In genomic region chr20:47350691-47351545, GRCh38 we compare ENCODE assay signal across 1 cellular context.
A peak's percentile ranks its signal among the peaks of the same experiment; 100 is the strongest.
TF ChIP-seq lines count a peak whose summit lies in the region.

No MANE protein-coding gene starts in this region.

TF ChIP-seq in K562, 482 proteins besides CTCF, POLR2A, EP300 and RAD21 (continued from another document and continues in another):
- TF ChIP-seq ZBTB11 (CRISPR knock-in tag; IDR thresholded peaks at IDR 0.05): peak in 1 of 3 experiments; percentile 53; a peak in 2 of 6 replicates
- TF ChIP-seq POLR3A (IDR thresholded peaks at IDR 0.05; ENCODE audit: borderline replicate concordance, extremely low read depth, insufficient read depth, insufficient read length): no peak
- TF ChIP-seq GABPB2 (CRISPR knock-in tag; conservative IDR thresholded peaks at IDR 0.05): no peak
- 0 out of 2 replicates have a peak, but pooled peaks have one; percentile 7 for TF ChIP-seq MTA2 (IDR thresholded peaks at IDR 0.05; ENCODE audit: low read depth)
- no peak for TF ChIP-seq DMBX1 (CRISPR knock-in tag; IDR thresholded peaks at IDR 0.05; ENCODE audit: borderline replicate concordance)
- TF ChIP-seq GTF2A2 (tag; IDR thresholded peaks at IDR 0.05): no peak
- TF ChIP-seq NCOA4 (IDR thresholded peaks at IDR 0.05; ENCODE audit: partially characterized antibody): no peak
- TF ChIP-seq SETDB1 (IDR thresholded peaks at IDR 0.05; ENCODE audit: low read length): no peak
- 0 out of 2 replicates have a peak, but pooled peaks have one; percentile 16 for TF ChIP-seq ZBTB40 (IDR thresholded peaks at IDR 0.05)
- no peak for TF ChIP-seq ZBTB40 (CRISPR knock-in tag; IDR thresholded peaks at IDR 0.05)
- no peak for TF ChIP-seq ZMIZ1 (IDR thresholded peaks at IDR 0.05; ENCODE audit: low read depth in 2 of 2, low read length in 2 of 2)
- no peak for TF ChIP-seq ZNF695 (CRISPR knock-in tag; IDR thresholded peaks at IDR 0.05)
- TF ChIP-seq MEIS2 (IDR thresholded peaks at IDR 0.05; ENCODE audit: partially characterized antibody): no peak
- peak; percentile 50; the same call in 1 of the 2 replicates for TF ChIP-seq HOMEZ (CRISPR knock-in tag; IDR thresholded peaks at IDR 0.05)
- no peak for TF ChIP-seq ZFP30 (CRISPR knock-in tag; IDR thresholded peaks at IDR 0.05; ENCODE audit: borderline replicate concordance)
- peak; percentile 23; the same call in 1 of the 2 replicates for TF ChIP-seq ELF4 (CRISPR knock-in tag; IDR thresholded peaks at IDR 0.05)
- TF ChIP-seq HLTF (IDR thresholded peaks at IDR 0.05): 0 out of 2 replicates have a peak, but pooled peaks have one; percentile 37
- no peak for TF ChIP-seq ZNF766 (CRISPR knock-in tag; conservative IDR thresholded peaks at IDR 0.05)
- no peak for TF ChIP-seq NCOR1 (IDR thresholded peaks at IDR 0.05)
- no peak for TF ChIP-seq DACH1 (IDR thresholded peaks at IDR 0.05; ENCODE audit: partially characterized antibody)
- TF ChIP-seq JUND (IDR thresholded peaks at IDR 0.05; ENCODE audit: borderline replicate concordance, low read depth, low read length): no peak
- 0 out of 3 replicates have a peak, but pooled peaks have one; percentile 5 for TF ChIP-seq JUND (tag; IDR thresholded peaks at IDR 0.05; ENCODE audit: borderline replicate concordance, low read depth, low read length)
- no peak for TF ChIP-seq ZC3H8 (IDR thresholded peaks at IDR 0.05)
- TF ChIP-seq HCFC1 (IDR thresholded peaks at IDR 0.05; ENCODE audit: low read depth, low read length): no peak
- TF ChIP-seq MLLT1 (IDR thresholded peaks at IDR 0.05): peak; percentile 83 to 92
- TF ChIP-seq ZNF217 (CRISPR knock-in tag; IDR thresholded peaks at IDR 0.05): no peak
- no peak for TF ChIP-seq ZNF511 (CRISPR knock-in tag; IDR thresholded peaks at IDR 0.05)
- no peak for TF ChIP-seq ZNF655 (CRISPR knock-in tag; IDR thresholded peaks at IDR 0.05)
- 0 out of 2 replicates have a peak, but pooled peaks have one; percentile 48 for TF ChIP-seq ZNF174 (CRISPR knock-in tag; IDR thresholded peaks at IDR 0.05)
- no peak for TF ChIP-seq PRPF4 (IDR thresholded peaks at IDR 0.05; ENCODE audit: insufficient read depth, low read depth, low read length, poor library complexity, severe bottlenecking)
- no peak for TF ChIP-seq ETV6 (IDR thresholded peaks at IDR 0.05; ENCODE audit: borderline replicate concordance in 1 of 2, low read depth in 2 of 2, low read length in 1 of 2)
- no peak for TF ChIP-seq ETV6 (CRISPR knock-in tag; IDR thresholded peaks at IDR 0.05; ENCODE audit: borderline replicate concordance)
- 0 out of 2 replicates have a peak, but pooled peaks have one; percentile 12 for TF ChIP-seq RFX7 (CRISPR knock-in tag; IDR thresholded peaks at IDR 0.05)
- TF ChIP-seq ZNF134 (CRISPR knock-in tag; conservative IDR thresholded peaks at IDR 0.05): peak; percentile 62; the same call in 1 of the 2 replicates
- TF ChIP-seq ZNF398 (CRISPR knock-in tag; IDR thresholded peaks at IDR 0.05): no peak
- no peak for TF ChIP-seq ZNF75A (CRISPR knock-in tag; IDR thresholded peaks at IDR 0.05)
